In the genomic region with DNA sequence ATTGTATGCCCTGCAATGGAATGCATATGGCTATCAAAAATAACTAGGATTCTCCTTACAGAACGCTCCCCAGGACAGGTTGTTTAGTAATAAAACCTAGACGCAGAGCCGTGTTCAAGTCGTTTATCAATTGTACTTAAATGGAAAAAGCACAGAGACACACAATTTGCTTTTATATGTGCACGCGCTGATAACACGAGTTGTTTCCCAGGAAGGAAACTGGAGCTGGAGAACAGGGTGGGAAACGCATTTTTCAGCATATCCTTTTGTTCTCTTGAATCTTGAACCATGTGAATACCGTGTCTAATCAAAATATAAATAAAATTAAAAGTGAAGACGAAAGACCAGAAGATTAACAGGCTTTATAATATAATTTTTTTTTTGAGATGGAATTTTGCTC, we compare ENCODE assay signal across 17 cellular contexts. TPM values are rescaled to one million over a fixed set of nuclear protein-coding genes. Genes with fewer than 3 reads are reported as not detected.
A peak's percentile ranks its signal among the peaks of the same experiment; 100 is the strongest.
DNase-seq lines count a peak whose midpoint lies in the region; ATAC-seq, FAIRE-seq and TF ChIP-seq lines count a peak whose summit lies in the region.
"Had no signal": no experiment of that assay in that cellular context is flagged by ENCODE, and none has a peak within 500 bp of the region (broad histone marks: within the 10 kb centered on the region; RNA-seq: fewer than 3 reads in every experiment).

No MANE protein-coding gene starts in this region.

- POLR2A ChIA-PET in IMR-90 (lab: Charles Lee; ENCODE audit: unreplicated experiment): interaction anchor here (0.6 kb wide), 2 partner anchors 29 to 61 kb away, joined by 4 to 9 read pairs; no protein-coding TSS in a partner anchor

- H3K4me3 ChIP-seq in IMR-90 (ENCODE audit: insufficient read depth, low read depth, low read length) (no peak overlapping the region), astrocyte (ENCODE audit: insufficient read depth, low read depth, low read length) (no peak overlapping the region), adrenal gland (no peak overlapping the region)
- H3K4me3 ChIP-seq: A549 had no signal

- TF ChIP-seq CTCF in IMR-90 (conservative IDR thresholded peaks at IDR 0.05; ENCODE audit: low read depth, low read length): no peak
- no peak for TF ChIP-seq CTCF in astrocyte (IDR thresholded peaks at IDR 0.05; ENCODE audit: insufficient read depth, low read depth, low read length)
- TF ChIP-seq CTCF in adrenal gland (IDR thresholded peaks at IDR 0.05): no peak

- no peak overlapping the region for H4K91ac ChIP-seq in IMR-90 (ENCODE audit: insufficient read depth, low read depth, low read length)

- in situ Hi-C loops in IMR-90 (cut with MboI; ENCODE audit: low sequenced_read_pairs): no loop called here

- TF ChIP-seq POLR2A in IMR-90 (IDR thresholded peaks at IDR 0.05; ENCODE audit: low read depth, low read length): no peak
- no peak for TF ChIP-seq POLR2A in adrenal gland (IDR thresholded peaks at IDR 0.05)

- H3K9me3 ChIP-seq in IMR-90 (ENCODE audit: control insufficient read depth, insufficient read depth, low read length) (peaks cover 3% of the 10 kb centered on the region), astrocyte (ENCODE audit: insufficient read depth, low read depth, low read length) (no peaks in the 10 kb centered on the region), adrenal gland (replicated peaks in 1 of 3) (no peaks in the 10 kb centered on the region)

- peaks cover 0 to 12% of the 10 kb centered on the region in 2 experiments; a peak in 2 of 4 replicates for H3K79me1 ChIP-seq in IMR-90 (ENCODE audit: low read depth in 1 of 2, low read length in 2 of 2)

- H3K27ac Mint-ChIP-seq in astrocyte (ENCODE audit: unreplicated experiment): no peak overlapping the region
- H3K27ac Mint-ChIP-seq: CD8-positive, alpha-beta T cell had no signal

- H2BK5ac ChIP-seq in IMR-90 (ENCODE audit: low read depth, low read length, poor library complexity, severe bottlenecking): no peak overlapping the region

- H3K56ac ChIP-seq in IMR-90 (ENCODE audit: extremely low read depth, insufficient read depth, low read length): no peak overlapping the region

- ATAC-seq in IMR-90 (ENCODE audit: low read depth): no peak
- no peak for ATAC-seq in HG03342 (IDR thresholded peaks at IDR 0.05; ENCODE audit: unreplicated experiment)
- ATAC-seq: A549; CD8-positive, alpha-beta T cell had no signal

- TF ChIP-seq RAD21 in IMR-90 (IDR thresholded peaks at IDR 0.05; ENCODE audit: low read length): no peak

- H3K4ac ChIP-seq in IMR-90 (ENCODE audit: low read depth, low read length): no peak overlapping the region

- H3K27me3 Mint-ChIP-seq in astrocyte (ENCODE audit: low read depth, unreplicated experiment): peaks cover 24% of the 10 kb centered on the region

- FAIRE-seq in astrocyte (lab: Jason Lieb, UNC): no peak
- FAIRE-seq: A549, D721Med had no signal

- 0 out of 2 replicates have a peak overlapping the region, but pooled peaks have one; percentile 16 for H3K18ac ChIP-seq in IMR-90 (ENCODE audit: low read depth, low read length)

- H3K79me2 ChIP-seq in astrocyte (ENCODE audit: insufficient read depth, low read length): peaks cover 12% of the 10 kb centered on the region

- H4K20me1 ChIP-seq in IMR-90 (ENCODE audit: insufficient read depth, low read length) (peaks cover 4% of the 10 kb centered on the region; the same call in 1 of the 2 replicates), astrocyte (ENCODE audit: insufficient read depth, low read length) (peaks cover 4% of the 10 kb centered on the region)

- peaks cover 19% of the 10 kb centered on the region for H3K9me3 Mint-ChIP-seq in astrocyte (ENCODE audit: unreplicated experiment)
- H3K9me3 Mint-ChIP-seq: CD8-positive, alpha-beta T cell had no signal

- no peak overlapping the region for H2AK9ac ChIP-seq in IMR-90 (replicated peaks; ENCODE audit: low read depth, low read length, poor library complexity)

- no peak overlapping the region for H2BK20ac ChIP-seq in IMR-90 (ENCODE audit: low read depth, low read length)

- peaks cover 1% of the 10 kb centered on the region for H3K4me1 Mint-ChIP-seq in astrocyte (ENCODE audit: low read depth, unreplicated experiment)

- H3K4me3 Mint-ChIP-seq in astrocyte (ENCODE audit: unreplicated experiment): no peak overlapping the region
- H3K4me3 Mint-ChIP-seq: CD14-positive monocyte; CD8-positive, alpha-beta T cell had no signal

- H3K4me1 ChIP-seq in IMR-90 (ENCODE audit: control insufficient read depth, insufficient read depth, low read length): peaks cover 11% of the 10 kb centered on the region
- peaks cover 38% of the 10 kb centered on the region for H3K4me1 ChIP-seq in astrocyte (ENCODE audit: insufficient read depth, low read length)
- H3K4me1 ChIP-seq in adrenal gland (replicated peaks in 1 of 2): peaks cover 0 to 13% of the 10 kb centered on the region in 2 donors

- H2AFZ ChIP-seq in IMR-90 (replicated peaks; ENCODE audit: low read length, poor library complexity) (no peak overlapping the region), astrocyte (ENCODE audit: low read depth, low read length) (no peak overlapping the region)

- intact Hi-C loops in IMR-90 (cut with micrococcal nuclease): loop anchor here (1.0 kb wide), 1 partner anchor 46 kb away; no protein-coding TSS in a partner anchor
- intact Hi-C loops in adrenal gland (cut with DNase I): no loop called here

- H2AK5ac ChIP-seq in IMR-90 (ENCODE audit: low read depth, low read length): no peak overlapping the region

- WGBS in IMR-90 (ENCODE audit: extremely low coverage in 2 of 2, insufficient read length in 1 of 2), 2 experiments: no CpG with 5 or more reads among the region's 10 CpGs
- WGBS in adrenal gland, 4 donors: 48 to 59% (median 56%) methylated on average over 10 of the region's 10 CpGs

- H3K27ac ChIP-seq in IMR-90 (ENCODE audit: insufficient read depth, low read length) (no peak overlapping the region), astrocyte (ENCODE audit: low read depth, low read length) (no peak overlapping the region), caudate nucleus (ENCODE audit: low read depth, low read length) (no peak overlapping the region), adrenal gland (no peak overlapping the region)

- CTCF ChIA-PET in IMR-90 (lab: Yijun Ruan, JAX): interaction anchor here (0.6 kb wide), 1 partner anchor 97 kb away, joined by 4 read pairs; no protein-coding TSS in a partner anchor

- no peak overlapping the region for H4K8ac ChIP-seq in IMR-90 (ENCODE audit: low read depth in 2 of 2, low read length in 2 of 2)

- DNase-seq in IMR-90: no peak
- no peak for DNase-seq in astrocyte (ENCODE audit: low read depth)
- DNase-seq in lung microvascular endothelial cell (ENCODE audit: low read depth in 2 of 2): peak; percentile 41 to 47
- DNase-seq in caudate nucleus (lab: John Stamatoyannopoulos, UW): no peak
- DNase-seq in RPMI8226: no peak
- no peak for DNase-seq in adrenal gland
- DNase-seq: CD8-positive, alpha-beta T cell; COR-L47; DMS153; DND-41; GF-D8; H7; KBM-7 had no signal

- no peak overlapping the region for H2BK120ac ChIP-seq in IMR-90 (ENCODE audit: low read depth, low read length)

- H3K14ac ChIP-seq in IMR-90 (replicated peaks; ENCODE audit: low read depth, low read length): no peak overlapping the region

- no peak overlapping the region for H4K5ac ChIP-seq in IMR-90 (ENCODE audit: low read depth, low read length)

- BruUV-seq in IMR-90 (replicated peaks; lab: Mats Ljungman, UMichigan): no TSS peak

- H3K27me3 ChIP-seq in IMR-90 (ENCODE audit: control insufficient read depth, insufficient read depth, low read length) (no peaks in the 10 kb centered on the region), astrocyte (ENCODE audit: insufficient read depth, low read length) (no peaks in the 10 kb centered on the region), adrenal gland (peaks cover 37% of the 10 kb centered on the region)

- no peak overlapping the region for H3K23ac ChIP-seq in IMR-90 (ENCODE audit: low read depth, low read length)

- dilution Hi-C loops in IMR-90 (cut with HindIII; ENCODE audit: low sequenced_read_pairs, unreplicated experiment): no loop called here

- no peaks in the 10 kb centered on the region for H3K36me3 ChIP-seq in IMR-90 (ENCODE audit: control insufficient read depth, insufficient read depth, low read length)
- H3K36me3 ChIP-seq in astrocyte (ENCODE audit: insufficient read depth, low read length): no peaks in the 10 kb centered on the region
- H3K36me3 ChIP-seq in adrenal gland (replicated peaks in 1 of 2): no peaks in the 10 kb centered on the region

- H3K36me3 Mint-ChIP-seq in astrocyte (ENCODE audit: low read depth, unreplicated experiment): peaks cover 3% of the 10 kb centered on the region
- H3K36me3 Mint-ChIP-seq: CD8-positive, alpha-beta T cell had no signal

- peak overlapping the region; percentile 67; the same call in 1 of the 2 replicates for H3K4me2 ChIP-seq in IMR-90 (ENCODE audit: low read depth, low read length)
- peak overlapping the region; percentile 3 for H3K4me2 ChIP-seq in astrocyte (ENCODE audit: low read length)
- H3K4me2 ChIP-seq: A549 had no signal

- no peak overlapping the region for H3K9ac ChIP-seq in IMR-90 (ENCODE audit: low read depth, low read length)
- H3K9ac ChIP-seq in astrocyte (ENCODE audit: low read length): no peak overlapping the region

- H3K9me1 ChIP-seq in IMR-90 (ENCODE audit: insufficient read depth, low read length): peaks cover 10% of the 10 kb centered on the region

- H2BK15ac ChIP-seq in IMR-90 (ENCODE audit: low read depth, low read length): no peak overlapping the region

TF ChIP-seq in IMR-90, 13 proteins besides CTCF, POLR2A, EP300 and RAD21 (continues in another document):
- TF ChIP-seq RCOR1 (IDR thresholded peaks at IDR 0.05; ENCODE audit: insufficient replicate concordance, low read length): no peak

RNA-seq across cellular contexts. Expression of a gene that starts 3.6 kb away (rescaled TPM):
- total RNA-seq in IMR-90 (2012; rRNA removed) (8.4 and 8.6 TPM in 2 replicates), astrocyte (0.22 and 0.25 TPM in 2 replicates), lung microvascular endothelial cell (8.5 and 10.7 TPM in 2 replicates), adrenal gland (10 to 100 TPM in 5 of 8 donors, 1 to 10 TPM in 3; 5.2 to 26.7 (median 15.3) TPM)
- polyA plus RNA-seq in IMR-90 (2012; rRNA removed) (40.4 and 47.0 TPM in 2 replicates), adrenal gland (10 to 100 TPM in 2 of 3 donors, 1 to 10 TPM in 1; 5.5 to 35.8 (median 17.5) TPM)
- polyA plus RNA-seq in IMR-90 (2012; cell fraction: cytosol; rRNA removed): 50.7 and 52.3 TPM in 2 replicates
- 95.5 and 110 TPM in 2 replicates for polyA plus RNA-seq in IMR-90 (2012; cell fraction: nucleus; rRNA removed; ENCODE audit: low replicate concordance)

RNA-seq across cellular contexts. Expression of a gene that starts 42.2 kb away (rescaled TPM):
- total RNA-seq in IMR-90 (2012; rRNA removed): 0.18 and 0.28 TPM in 2 replicates
- 0.32 and 0.34 TPM in 2 replicates for polyA plus RNA-seq in IMR-90 (2012; rRNA removed)
- 0.26 and 0.43 TPM in 2 replicates for polyA plus RNA-seq in IMR-90 (2012; cell fraction: cytosol; rRNA removed)
- polyA plus RNA-seq in IMR-90 (2012; cell fraction: nucleus; rRNA removed; ENCODE audit: low replicate concordance): 0.13 and 0.34 TPM in 2 replicates
- not detected in 2 replicates for total RNA-seq in astrocyte
- total RNA-seq in lung microvascular endothelial cell: not detected in 2 replicates
- 1 to 10 TPM in 1 of 8 donors, under 1 TPM in 4, not detected in 3; 0.34 to 1.7 (median 0.72) TPM for total RNA-seq in adrenal gland
- polyA plus RNA-seq in adrenal gland: under 1 TPM; 0.37 to 0.57 (median 0.40) TPM
- total RNA-seq: CD8-positive, alpha-beta T cell had no signal

Comparison
In these comparisons a context has a peak if more than half of its experiments do, and no peak if none do; other contexts are left out.
1. DNase-seq: peak in lung microvascular endothelial cell (2 of 2); none in IMR-90 (single experiment), astrocyte (single experiment), caudate nucleus (0 of 61), RPMI8226 (single experiment) and adrenal gland (0 of 7).